8 cellular contexts compared by ENCODE assay signal in genomic region chr11:27473017-27473406, GRCh38. TPM values are rescaled to one million over a fixed set of nuclear protein-coding genes. Genes with fewer than 3 reads are reported as not detected.
DNase-seq lines count a peak whose midpoint lies in the region; ATAC-seq and TF ChIP-seq lines count a peak whose summit lies in the region.

No MANE protein-coding gene starts in this region.

- H3K27ac ChIP-seq in coronary artery = peak overlapping the region; percentile 41 to 88

- intact Hi-C loops in Right ventricle myocardium inferior (cut with DNase I) (loop anchor here (5.0 kb wide), 2 partner anchors 81 to 111 kb away; partner anchors contain the start of gene CCDC34), cardiac septum (cut with DNase I) (loop anchor here (5.0 kb wide), 2 partner anchors 81 to 271 kb away; no protein-coding TSS in a partner anchor), mucosa of descending colon (cut with DNase I, micrococcal nuclease) (loop anchor here in 1 of 2 donors (5.0 kb wide), 1 partner anchor 286 kb away; no protein-coding TSS in a partner anchor)

- H3K9me3 ChIP-seq in mucosa of descending colon = no peaks in the 10 kb centered on the region

- ATAC-seq in Right ventricle myocardium inferior = peak; percentile 17
- ATAC-seq in mucosa of descending colon = peak; percentile 17
- no peak for ATAC-seq in GM21367 (IDR thresholded peaks at IDR 0.05; ENCODE audit: unreplicated experiment)

- H3K4me3 ChIP-seq in coronary artery (peak overlapping the region; percentile 93), mucosa of descending colon (no peak overlapping the region)

- peaks cover 4% of the 10 kb centered on the region for H3K4me1 ChIP-seq in mucosa of descending colon (ENCODE audit: low read depth)

- TF ChIP-seq CTCF in coronary artery (IDR thresholded peaks at IDR 0.05) (no peak), mucosa of descending colon (IDR thresholded peaks at IDR 0.05) (no peak)

- DNase-seq in Right ventricle myocardium inferior (ENCODE audit: missing footprints) (no peak), cardiac septum (ENCODE audit: low spot score) (no peak), coronary artery (ENCODE audit: low spot score) (peak; percentile 73), mucosa of descending colon (no peak), inferior parietal cortex (ENCODE audit: extremely low spot score) (no peak), SIG-M5 treated with dmso at 0.1 percent for 504 hours (lab: John Stamatoyannopoulos, UW; ENCODE audit: unreplicated experiment) (no peak), NCI-H226 (no peak)

- no peaks in the 10 kb centered on the region for H3K36me3 ChIP-seq in mucosa of descending colon (ENCODE audit: low read depth)

RNA-seq across cellular contexts. Expression of gene LGR4, which starts 0.4 kb away (rescaled TPM):
- total RNA-seq in Right ventricle myocardium inferior = 32.7 TPM
- total RNA-seq in cardiac septum = 22.6 TPM
- 100 to 1,000 TPM in 2 of 3 donors, 10 to 100 TPM in 1; 81.9 to 185 (median 104) TPM for total RNA-seq in mucosa of descending colon

RNA-seq across cellular contexts. Expression of gene LIN7C, which starts 33.6 kb away (rescaled TPM):
- total RNA-seq in Right ventricle myocardium inferior (17.0 TPM), cardiac septum (17.4 TPM), mucosa of descending colon (10 to 100 TPM; 37.8 to 41.2 (median 40.5) TPM)
